Comparison of ENCODE assay signal across 10 cellular contexts in genomic region chr19:42241279-42241678, GRCh38. TPM values are rescaled to one million over a fixed set of nuclear protein-coding genes. Genes with fewer than 3 reads are reported as not detected.
A peak's percentile ranks its signal among the peaks of the same experiment; 100 is the strongest.
DNase-seq lines count a peak whose midpoint lies in the region; ATAC-seq and TF ChIP-seq lines count a peak whose summit lies in the region.
"Had no signal": no experiment of that assay in that cellular context is flagged by ENCODE, and none has a peak within 500 bp of the region (broad histone marks: within the 10 kb centered on the region; RNA-seq: fewer than 3 reads in every experiment).

No MANE protein-coding gene starts in this region.

- ATAC-seq in T-helper 17 cell, result no peak

- H3K9me3 ChIP-seq in T-helper 17 cell (ENCODE audit: control insufficient read depth, low read length, poor library complexity, severe bottlenecking) (no peaks in the 10 kb centered on the region), sigmoid colon (no peaks in the 10 kb centered on the region)

- no peak for TF ChIP-seq EP300 in sigmoid colon (IDR thresholded peaks at IDR 0.05)

- WGBS in sigmoid colon, 2 donors, result 98 to 99% methylated on average over 3 of the region's 3 CpGs

- TF ChIP-seq CTCF in GM12865 (IDR thresholded peaks at IDR 0.05; ENCODE audit: insufficient read depth, low read depth, low read length, missing control alignments) (no peak), foreskin fibroblast (IDR thresholded peaks at IDR 0.05; ENCODE audit: low read depth, low read length) (no peak), sigmoid colon (IDR thresholded peaks at IDR 0.05) (no peak)

- peak overlapping the region; percentile 89 for H3K27ac Mint-ChIP-seq in T-helper 17 cell

- H3K36me3 Mint-ChIP-seq in T-helper 17 cell (ENCODE audit: low read depth), result peaks cover 5% of the 10 kb centered on the region

- peak overlapping the region; percentile 96 for H3K4me3 Mint-ChIP-seq in T-helper 17 cell

- TF ChIP-seq POLR2A in sigmoid colon (IDR thresholded peaks at IDR 0.05), result no peak

- in situ Hi-C loops in KBM-7 (cut with MboI; ENCODE audit: low pct_unique_long_range_greater_than_20kb, low sequenced_read_pairs), result no loop called here

- peaks cover 45% of the 10 kb centered on the region for H3K4me1 Mint-ChIP-seq in T-helper 17 cell

- H3K4me1 ChIP-seq in sigmoid colon, result peaks cover 0 to 54% (median 43%) of the 10 kb centered on the region in 4 donors

- H3K4me3 ChIP-seq in GM12865 (ENCODE audit: low read depth, low read length), result peak overlapping the region; percentile 67
- peak overlapping the region; percentile 60 to 72 for H3K4me3 ChIP-seq in foreskin fibroblast (ENCODE audit: low read depth in 1 of 2, low read length in 2 of 2)
- H3K4me3 ChIP-seq in sigmoid colon, result peak overlapping the region; percentile 63 to 93 (median 72)

- H3K27me3 ChIP-seq in sigmoid colon, result no peaks in the 10 kb centered on the region

- DNase-seq in GM12865 (ENCODE audit: low read depth) (no peak), T-helper 17 cell (no peak), foreskin fibroblast (no peak), sigmoid colon (no peak), head of caudate nucleus (no peak), SKM-1 treated with dmso at 0.1 percent for 144 hours (lab: John Stamatoyannopoulos, UW; ENCODE audit: unreplicated experiment) (no peak), SW480 (ENCODE audit: low spot score) (no peak), KBM-7 (no peak)
- DNase-seq: dermis blood vessel endothelial cell, NCI-H524 had no signal

- H3K27ac ChIP-seq in sigmoid colon, result peak overlapping the region in 3 of 4 donors; percentile 96 to 100 (median 99)

- H3K36me3 ChIP-seq in sigmoid colon, result peaks cover 4 to 33% (median 7%) of the 10 kb centered on the region in 4 donors

- no peaks in the 10 kb centered on the region for H3K27me3 Mint-ChIP-seq in T-helper 17 cell

- intact Hi-C loops in sigmoid colon (cut with DNase I), result no loop called here
- intact Hi-C loops in head of caudate nucleus (cut with DNase I), result loop anchor here (10.0 kb wide), 1 partner anchor 84 kb away; the partner anchor contains the start of gene MEGF8

RNA-seq across cellular contexts. Expression of gene GSK3A, which starts 1.1 kb away (rescaled TPM):
- total RNA-seq in T-helper 17 cell (10 to 100 TPM; 27.7 to 28.1 TPM), sigmoid colon (10 to 100 TPM; 17.4 to 28.5 (median 20.5) TPM)
- 10 to 100 TPM; 31.8 to 49.5 (median 49.0) TPM for polyA plus RNA-seq in sigmoid colon

RNA-seq across cellular contexts. Expression of gene ERF, which starts 13.6 kb away (rescaled TPM):
- total RNA-seq in T-helper 17 cell (10 to 100 TPM; 75.8 to 82.1 TPM), sigmoid colon (10 to 100 TPM; 18.9 to 39.3 (median 25.6) TPM)
- 10 to 100 TPM; 18.6 to 42.8 (median 23.6) TPM for polyA plus RNA-seq in sigmoid colon

RNA-seq across cellular contexts. Expression of gene ZNF526, which starts 21.2 kb away (rescaled TPM):
- 1 to 10 TPM; 6.7 to 7.5 TPM for total RNA-seq in T-helper 17 cell
- total RNA-seq in sigmoid colon, result 1 to 10 TPM; 2.2 to 6.1 (median 4.3) TPM
- polyA plus RNA-seq in sigmoid colon, result 1 to 10 TPM; 3.0 to 6.8 (median 3.2) TPM

RNA-seq across cellular contexts. Expression of gene DEDD2, which starts 23.8 kb away (rescaled TPM):
- total RNA-seq in T-helper 17 cell, result 10 to 100 TPM; 72.1 to 89.9 TPM
- total RNA-seq in sigmoid colon, result 10 to 100 TPM; 28.5 to 41.3 (median 36.3) TPM
- polyA plus RNA-seq in sigmoid colon, result 10 to 100 TPM; 42.2 to 87.6 (median 49.9) TPM

RNA-seq across cellular contexts. Expression of gene CIC, which starts 27.8 kb away (rescaled TPM):
- total RNA-seq in T-helper 17 cell, result 100 to 1,000 TPM; 112 to 125 TPM
- total RNA-seq in sigmoid colon, result 10 to 100 TPM; 16.0 to 31.3 (median 24.9) TPM
- polyA plus RNA-seq in sigmoid colon, result 10 to 100 TPM in 2 of 3 donors, 1 to 10 TPM in 1; 8.4 to 42.1 (median 17.3) TPM
